26 cellular contexts compared by ENCODE assay signal in the genomic region with DNA sequence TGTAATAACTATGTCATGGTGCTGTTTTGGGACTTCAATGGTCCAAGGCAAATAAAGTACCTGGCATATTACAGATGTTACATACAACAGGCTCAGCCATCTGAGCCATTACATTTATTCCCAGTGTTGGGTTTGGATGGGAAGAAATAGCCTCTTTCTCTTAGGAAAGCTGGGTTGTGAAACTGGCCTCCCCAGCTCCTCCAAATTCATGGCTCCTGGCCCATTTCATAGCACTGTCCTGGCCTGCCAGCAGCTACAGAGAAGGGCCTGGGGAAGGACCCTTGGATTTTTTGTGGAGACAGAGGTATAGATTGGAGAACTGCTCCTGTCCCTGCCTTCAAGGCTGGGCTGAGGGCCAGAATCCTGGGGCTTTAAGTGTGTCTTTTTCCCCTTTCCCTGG. TPM values are rescaled to one million over a fixed set of nuclear protein-coding genes. Genes with fewer than 3 reads are reported as not detected.
"Had no signal": no experiment of that assay in that cellular context is flagged by ENCODE, and none has a peak within 500 bp of the region (broad histone marks: within the 10 kb centered on the region; RNA-seq: fewer than 3 reads in every experiment).

No MANE protein-coding gene starts in this region.

- H3K36me3 ChIP-seq: brain microvascular endothelial cell, SJSA1 had no signal

- H3K9me3 Mint-ChIP-seq: activated naive CD4-positive, alpha-beta T cell treated with anti-CD3 and anti-CD28 coated beads for 36 hours; activated T-cell treated with anti-CD3 and anti-CD28 coated beads, Interleukin-2, amount 50 U/mL, for 4 hours had no signal

- H3K4me1 ChIP-seq: SJSA1 had no signal

- H3K4me3 ChIP-seq: SJSA1 had no signal

- H3K27ac Mint-ChIP-seq: activated naive CD4-positive, alpha-beta T cell treated with anti-CD3 and anti-CD28 coated beads for 36 hours; activated naive CD8-positive, alpha-beta T cell; WTC11 had no signal

- H3K36me3 Mint-ChIP-seq: activated naive CD8-positive, alpha-beta T cell; WTC11 had no signal

- H3K27me3 ChIP-seq: brain microvascular endothelial cell, SJSA1 had no signal

- H3K27ac ChIP-seq: brain microvascular endothelial cell, SJSA1 had no signal

- DNase-seq: activated CD4-positive, alpha-beta T cell treated with anti-CD3 and anti-CD28 coated beads for 48 hours; activated CD4-positive, alpha-beta T cell treated with anti-CD3 and anti-CD28 coated beads, Interleukin-2, amount 50 U/mL, for 4 hours; activated CD4-positive, CD25-positive, alpha-beta regulatory T cell treated with anti-CD3 and anti-CD28 coated beads, Interleukin-2, amount 50 U/mL, for 72 hours; activated CD8-positive, alpha-beta memory T cell treated with anti-CD3 and anti-CD28 coated beads for 24 hours; activated gamma-delta T cell; activated naive CD4-positive, alpha-beta T cell treated with anti-CD3 and anti-CD28 coated beads for 36 hours; activated T-cell treated with anti-CD3 and anti-CD28 coated beads, Interleukin-2, amount 50 U/mL, for 4 hours; amygdala; brain microvascular endothelial cell; MM.1S; NCI-H1105; NCI-H1436; NCI-H1694 treated with DMSO at 0.1 percent for 48 hours; NCI-H2029 treated with DMSO at 0.1 percent for 48 hours; NCI-H345; NCI-H510A; NCI-H526 treated with DMSO at 0.1 percent for 48 hours; NCI-H82; SHP77; SW 1271 had no signal

- H3K9me3 ChIP-seq: SJSA1 had no signal

- H3K4me3 Mint-ChIP-seq: activated naive CD4-positive, alpha-beta T cell treated with anti-CD3 and anti-CD28 coated beads for 36 hours; activated naive CD8-positive, alpha-beta T cell; activated T-cell treated with anti-CD3 and anti-CD28 coated beads, Interleukin-2, amount 50 U/mL, for 4 hours; WTC11 had no signal

- ATAC-seq: activated T-cell treated with anti-CD3 and anti-CD28 coated beads, Interleukin-2, amount 50 U/mL, for 4 hours; SK-N-SH treated with all-trans-retinoic acid at 6 μM for 48 hours; WTC11 had no signal

RNA-seq across cellular contexts. Expression of a gene that starts 18.0 kb away (rescaled TPM):
- total RNA-seq: activated naive CD4-positive, alpha-beta T cell treated with anti-CD3 and anti-CD28 coated beads for 36 hours; OCI-LY7; SJSA1; T-helper 1 cell treated with Interleukin-12 subunit alpha and Interleukin-12 subunit beta and Interleukin-4 antibody, amounts not matched to agents 30 ng/mL and 1 ng/mL, for 36 hours had no signal
